Comparison of ENCODE assay signal across 17 cellular contexts in genomic region chr19:17172624-17173345, GRCh38. TPM values are rescaled to one million over a fixed set of nuclear protein-coding genes. Genes with fewer than 3 reads are reported as not detected.
DNase-seq lines count a peak whose midpoint lies in the region; ATAC-seq lines count a peak whose summit lies in the region.
"Had no signal": no experiment of that assay in that cellular context is flagged by ENCODE, and none has a peak within 500 bp of the region (broad histone marks: within the 10 kb centered on the region; RNA-seq: fewer than 3 reads in every experiment).

No MANE protein-coding gene starts in this region.

- ATAC-seq in HG02798 (IDR thresholded peaks at IDR 0.05; ENCODE audit: poor library complexity, unreplicated experiment): no peak
- ATAC-seq: activated T-cell treated with anti-CD3 and anti-CD28 coated beads, Interleukin-2, amount 50 U/mL, for 4 hours had no signal

- intact Hi-C loops in activated T-helper 2 cell treated with anti-CD3 and anti-CD28 coated beads, Interferon-gamma antibody, Interleukin-2, Interleukin-4, amounts not matched to agents 10 μg/mL and 5 μg/mL and 100 μg/mL, durations not matched to agents 14 hours and 24 hours and 36 hours (cut with micrococcal nuclease): no loop called here

- H3K4me1 Mint-ChIP-seq in activated T-helper 2 cell treated with anti-CD3 and anti-CD28 coated beads, Interferon-gamma antibody, Interleukin-2, Interleukin-4, amounts not matched to agents 10 μg/mL and 5 μg/mL and 100 μg/mL, durations not matched to agents 14 hours and 24 hours and 36 hours (ENCODE audit: low read depth): no peaks in the 10 kb centered on the region

- H3K36me3 Mint-ChIP-seq in activated T-helper 2 cell treated with anti-CD3 and anti-CD28 coated beads, Interferon-gamma antibody, Interleukin-2, Interleukin-4, amounts not matched to agents 10 μg/mL and 5 μg/mL and 100 μg/mL, durations not matched to agents 14 hours and 24 hours and 36 hours (ENCODE audit: low read depth): peaks cover 64% of the 10 kb centered on the region

- DNase-seq in NCI-H2107 treated with DMSO at 0.1 percent for 48 hours (lab: John Stamatoyannopoulos, UW; ENCODE audit: unreplicated experiment) (peak; percentile 55), NCI-H2107 (lab: John Stamatoyannopoulos, UW) (no peak), D341Med (ENCODE audit: low spot score) (peak; percentile 27), NCI-H69 (lab: John Stamatoyannopoulos, UW) (peak; percentile 11), left kidney (ENCODE audit: low read depth, low spot score) (peak; percentile 31), foreskin melanocyte (no peak)
- no peak for DNase-seq in activated T-helper 2 cell treated with anti-CD3 and anti-CD28 coated beads, Interferon-gamma antibody, Interleukin-2, Interleukin-4, amounts not matched to agents 10 μg/mL and 5 μg/mL and 100 μg/mL, durations not matched to agents 14 hours and 24 hours and 36 hours (ENCODE audit: low spot score)
- DNase-seq: activated CD4-positive, alpha-beta T cell treated with anti-CD3 and anti-CD28 coated beads, Interleukin-2, amount 50 U/mL, for 1 hour; activated T-cell treated with anti-CD3 and anti-CD28 coated beads, Interleukin-2, amount 50 U/mL, for 4 hours; GF-D8; KBM-7; midbrain; NCI-H2029; NCI-H526 treated with DMSO at 0.1 percent for 48 hours; SHP77 had no signal

- no peaks in the 10 kb centered on the region for H3K27me3 Mint-ChIP-seq in activated T-helper 2 cell treated with anti-CD3 and anti-CD28 coated beads, Interferon-gamma antibody, Interleukin-2, Interleukin-4, amounts not matched to agents 10 μg/mL and 5 μg/mL and 100 μg/mL, durations not matched to agents 14 hours and 24 hours and 36 hours (ENCODE audit: low read depth)
- H3K27me3 Mint-ChIP-seq: B cell had no signal

- no peak overlapping the region for H3K27ac Mint-ChIP-seq in activated T-helper 2 cell treated with anti-CD3 and anti-CD28 coated beads, Interferon-gamma antibody, Interleukin-2, Interleukin-4, amounts not matched to agents 10 μg/mL and 5 μg/mL and 100 μg/mL, durations not matched to agents 14 hours and 24 hours and 36 hours
- H3K27ac Mint-ChIP-seq: B cell had no signal

- H3K4me3 Mint-ChIP-seq in activated T-helper 2 cell treated with anti-CD3 and anti-CD28 coated beads, Interferon-gamma antibody, Interleukin-2, Interleukin-4, amounts not matched to agents 10 μg/mL and 5 μg/mL and 100 μg/mL, durations not matched to agents 14 hours and 24 hours and 36 hours (ENCODE audit: low read depth): no peak overlapping the region
- H3K4me3 Mint-ChIP-seq: activated T-cell treated with anti-CD3 and anti-CD28 coated beads, Interleukin-2, amount 50 U/mL, for 4 hours; B cell had no signal

- no peaks in the 10 kb centered on the region for H3K9me3 Mint-ChIP-seq in activated T-helper 2 cell treated with anti-CD3 and anti-CD28 coated beads, Interferon-gamma antibody, Interleukin-2, Interleukin-4, amounts not matched to agents 10 μg/mL and 5 μg/mL and 100 μg/mL, durations not matched to agents 14 hours and 24 hours and 36 hours
- H3K9me3 Mint-ChIP-seq: activated T-cell treated with anti-CD3 and anti-CD28 coated beads, Interleukin-2, amount 50 U/mL, for 4 hours had no signal

RNA-seq across cellular contexts. Expression of gene USE1, which starts 42.4 kb away (rescaled TPM):
- total RNA-seq in activated T-helper 2 cell treated with anti-CD3 and anti-CD28 coated beads, Interferon-gamma antibody, Interleukin-2, Interleukin-4, amounts not matched to agents 10 μg/mL and 5 μg/mL and 100 μg/mL, durations not matched to agents 14 hours and 24 hours and 36 hours: 26.4 and 27.2 TPM in 2 replicates

RNA-seq across cellular contexts. Expression of gene OCEL1, which starts 53.2 kb away (rescaled TPM):
- total RNA-seq in activated T-helper 2 cell treated with anti-CD3 and anti-CD28 coated beads, Interferon-gamma antibody, Interleukin-2, Interleukin-4, amounts not matched to agents 10 μg/mL and 5 μg/mL and 100 μg/mL, durations not matched to agents 14 hours and 24 hours and 36 hours: 20.7 and 22.0 TPM in 2 replicates

Comparison
In these comparisons a context has a peak if more than half of its experiments do, and no peak if none do; other contexts are left out.
1. DNase-seq: peak in NCI-H2107 treated with DMSO at 0.1 percent for 48 hours (single experiment), D341Med (single experiment), NCI-H69 (single experiment) and left kidney (single experiment); none in NCI-H2107 (single experiment), activated T-helper 2 cell treated with anti-CD3 and anti-CD28 coated beads, Interferon-gamma antibody, Interleukin-2, Interleukin-4, amounts not matched to agents 10 μg/mL and 5 μg/mL and 100 μg/mL, durations not matched to agents 14 hours and 24 hours and 36 hours (single experiment) and foreskin melanocyte (single experiment).